In the genomic region with DNA sequence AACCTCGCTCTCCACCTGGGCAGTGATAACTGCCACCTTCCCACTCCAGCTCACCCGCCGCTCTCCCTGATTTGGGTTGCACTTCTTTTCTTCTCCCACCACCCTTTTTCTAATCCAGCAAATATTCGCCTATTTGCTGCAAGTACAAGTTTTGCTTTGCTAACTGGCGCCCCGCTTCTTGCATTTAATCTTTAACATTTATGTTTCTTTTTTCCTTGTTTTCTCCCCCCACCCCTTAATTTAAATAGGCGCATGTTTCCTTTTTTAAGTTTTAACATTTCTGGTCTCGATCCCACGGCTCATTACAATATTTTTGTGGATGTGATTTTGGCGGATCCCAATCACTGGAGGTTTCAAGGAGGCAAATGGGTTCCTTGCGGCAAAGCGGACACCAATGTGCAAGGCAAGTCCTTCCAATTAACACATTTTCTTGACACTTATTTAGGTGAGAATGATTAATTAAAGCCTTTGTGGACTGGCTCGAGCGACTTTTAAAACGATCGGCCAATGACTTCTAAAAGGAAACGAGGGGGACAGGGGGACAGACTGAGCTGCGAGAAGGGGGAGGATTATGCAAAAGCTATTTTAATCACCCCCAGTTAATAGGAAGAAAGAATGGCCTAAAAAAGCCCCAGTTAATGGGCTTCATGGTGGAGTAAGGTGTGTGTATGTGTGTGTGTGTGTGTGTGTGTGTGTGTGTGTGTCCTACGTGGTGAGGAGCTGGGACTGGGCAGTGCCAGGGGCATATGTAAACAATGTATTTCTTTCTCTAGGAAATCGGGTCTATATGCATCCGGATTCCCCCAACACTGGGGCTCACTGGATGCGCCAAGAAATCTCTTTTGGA, we compare ENCODE assay signal across 14 cellular contexts. TPM values are rescaled to one million over a fixed set of nuclear protein-coding genes. Genes with fewer than 3 reads are reported as not detected.
DNase-seq lines count a peak whose midpoint lies in the region; ATAC-seq and TF ChIP-seq lines count a peak whose summit lies in the region.
"Had no signal": no experiment of that assay in that cellular context is flagged by ENCODE, and none has a peak within 500 bp of the region (broad histone marks: within the 10 kb centered on the region; RNA-seq: fewer than 3 reads in every experiment).

No MANE protein-coding gene starts in this region.

- TF ChIP-seq CTCF in SK-N-SH (IDR thresholded peaks at IDR 0.05) = no peak

- H4K91ac ChIP-seq in neuronal stem cell (ENCODE audit: low read depth, low read length, poor library complexity) = no peak overlapping the region

- no peak overlapping the region for H2BK120ac ChIP-seq in neuronal stem cell (ENCODE audit: low read depth, low read length)

- H2AFZ ChIP-seq in SK-N-SH (ENCODE audit: low read depth) (no peak overlapping the region), neuronal stem cell (ENCODE audit: low read length) (no peak overlapping the region)

- H3F3A ChIP-seq in SK-N-SH (replicated peaks; ENCODE audit: insufficient read depth) = no peaks in the 10 kb centered on the region

- H3K36me3 ChIP-seq in SK-N-SH (replicated peaks in 1 of 2; ENCODE audit: control insufficient read depth in 1 of 2, insufficient read depth in 2 of 2, low read length in 1 of 2) (peaks cover 0 to 5% of the 10 kb centered on the region in 2 experiments), HUES6 (ENCODE audit: control insufficient read depth, insufficient read depth, low read length) (no peaks in the 10 kb centered on the region), neuronal stem cell (replicated peaks in 1 of 2; ENCODE audit: control insufficient read depth in 2 of 2, insufficient read depth in 2 of 2, low read length in 2 of 2) (no peaks in the 10 kb centered on the region)
- H3K36me3 ChIP-seq: esophagus muscularis mucosa, tibial artery had no signal

- H4K20me1 ChIP-seq in SK-N-SH (ENCODE audit: insufficient read depth) = no peaks in the 10 kb centered on the region

- DNase-seq in SK-N-SH (no peak), neuronal stem cell (ENCODE audit: low spot score) (peak; percentile 18), KBM-7 (no peak), COLO829 (ENCODE audit: low spot score) (no peak), Kasumi-1 (lab: John Stamatoyannopoulos, UW) (no peak)
- DNase-seq: ACHN, HFFc6, hypothalamus, NCI-H446 treated with DMSO at 0.1 percent for 48 hours, tibial artery had no signal

- H3K18ac ChIP-seq in neuronal stem cell (ENCODE audit: low read length) = no peak overlapping the region

- peaks cover 59% of the 10 kb centered on the region for H3K27me3 ChIP-seq in SK-N-SH (ENCODE audit: insufficient read depth)
- peaks cover 98% of the 10 kb centered on the region for H3K27me3 ChIP-seq in HUES6 (ENCODE audit: control insufficient read depth, insufficient read depth, low read length)
- peaks cover 32 to 99% (median 94%) of the 10 kb centered on the region in 3 experiments for H3K27me3 ChIP-seq in neuronal stem cell (ENCODE audit: control insufficient read depth in 3 of 3, insufficient read depth in 3 of 3, low read depth in 1 of 3, low read length in 3 of 3)

- H3K4me3 ChIP-seq in SK-N-SH (ENCODE audit: low read depth in 2 of 2, low read length in 1 of 2) (no peak overlapping the region; a peak in 1 of 4 replicates), HUES6 (ENCODE audit: low read depth, low read length) (peak overlapping the region; percentile 70), neuronal stem cell (ENCODE audit: low read length in 2 of 2) (no peak overlapping the region)

- no peak overlapping the region for H2BK5ac ChIP-seq in neuronal stem cell (ENCODE audit: low read length)

- no peak overlapping the region for H2BK12ac ChIP-seq in neuronal stem cell (ENCODE audit: low read length)

- peak overlapping the region; percentile 80; the same call in 1 of the 2 replicates for H3K4me2 ChIP-seq in SK-N-SH
- no peak overlapping the region for H3K4me2 ChIP-seq in neuronal stem cell (ENCODE audit: insufficient read depth, low read length, poor library complexity, severe bottlenecking)

- H3K4ac ChIP-seq in neuronal stem cell (ENCODE audit: low read length) = no peak overlapping the region

- H3K9ac ChIP-seq in SK-N-SH (no peak overlapping the region), HUES6 (ENCODE audit: low read length) (no peak overlapping the region), neuronal stem cell (ENCODE audit: low read depth, low read length, poor library complexity) (no peak overlapping the region)

- no peak overlapping the region for H3K14ac ChIP-seq in neuronal stem cell (ENCODE audit: low read length)

- H3K79me1 ChIP-seq in neuronal stem cell (ENCODE audit: low read depth, low read length) = no peaks in the 10 kb centered on the region

- H3K4me1 ChIP-seq in SK-N-SH (ENCODE audit: control insufficient read depth in 1 of 2, insufficient read depth in 2 of 2, low read depth in 1 of 2, low read length in 1 of 2) (peaks cover 0 to 41% of the 10 kb centered on the region in 2 experiments; a peak in 1 of 4 replicates), HUES6 (ENCODE audit: control insufficient read depth, insufficient read depth, low read length) (peaks cover 57% of the 10 kb centered on the region), neuronal stem cell (ENCODE audit: control insufficient read depth in 2 of 2, insufficient read depth in 1 of 2, low read depth in 1 of 2, low read length in 2 of 2) (peaks cover 6 to 14% of the 10 kb centered on the region in 2 donors)

- no peak overlapping the region for H2BK15ac ChIP-seq in neuronal stem cell (ENCODE audit: low read length)

- TF ChIP-seq RAD21 in SK-N-SH (IDR thresholded peaks at IDR 0.05; ENCODE audit: low read length) = no peak

- no peak for ATAC-seq in SK-N-SH treated with all-trans-retinoic acid at 6 μM for 48 hours

- H3K9me3 ChIP-seq in SK-N-SH (no peaks in the 10 kb centered on the region), HUES6 (ENCODE audit: control insufficient read depth, insufficient read depth, low read depth, low read length) (no peaks in the 10 kb centered on the region), neuronal stem cell (replicated peaks in 1 of 2; ENCODE audit: control insufficient read depth in 2 of 2, insufficient read depth in 1 of 2, low read depth in 1 of 2, low read length in 2 of 2) (no peaks in the 10 kb centered on the region)
- H3K9me3 ChIP-seq: esophagus muscularis mucosa, tibial artery had no signal

- H2AK5ac ChIP-seq in neuronal stem cell (ENCODE audit: low read depth, low read length) = no peak overlapping the region

- H3K27ac ChIP-seq in SK-N-SH (ENCODE audit: low read depth in 2 of 2, low read length in 1 of 2) (no peak overlapping the region), HUES6 (ENCODE audit: low read depth, low read length) (no peak overlapping the region), cingulate gyrus (ENCODE audit: low read depth, low read length) (peak overlapping the region; percentile 72), neuronal stem cell (replicated peaks; ENCODE audit: low read length) (no peak overlapping the region)
- H3K27ac ChIP-seq: esophagus muscularis mucosa, tibial artery had no signal

- no peaks in the 10 kb centered on the region for H3K79me2 ChIP-seq in SK-N-SH (ENCODE audit: insufficient read depth)

- CTCF ChIA-PET in SK-N-SH (lab: Yijun Ruan, JAX) = interaction anchor here (0.6 to 2.0 kb wide), 4 partner anchors 8 to 181 kb away, joined by 3 to 5 read pairs (median 4); no protein-coding TSS in a partner anchor

- WGBS in SK-N-SH (ENCODE audit: low lambda C conversion rate) = 21% methylated on average over 22 of the region's 22 CpGs
- WGBS in neuronal stem cell (ENCODE audit: extremely low coverage in 2 of 2, insufficient read length in 2 of 2, insufficient replicate concordance in 1 of 2), 2 donors = no CpG with 5 or more reads among the region's 22 CpGs

- no peak for TF ChIP-seq EP300 in SK-N-SH (IDR thresholded peaks at IDR 0.05; ENCODE audit: borderline replicate concordance in 1 of 2, low read depth in 1 of 2, low read length in 1 of 2)

- POLR2A ChIA-PET in SK-N-SH (lab: Yijun Ruan, JAX) = no interaction called here

- H4K8ac ChIP-seq in neuronal stem cell (ENCODE audit: low read depth, low read length) = no peak overlapping the region

- no peaks in the 10 kb centered on the region for H3K9me2 ChIP-seq in SK-N-SH

- in situ Hi-C loops in KBM-7 (cut with MboI; ENCODE audit: low pct_unique_long_range_greater_than_20kb, low sequenced_read_pairs) = no loop called here

- no peak overlapping the region for H3K23ac ChIP-seq in neuronal stem cell (ENCODE audit: low read depth, low read length, poor library complexity)

TF ChIP-seq in SK-N-SH, 30 proteins besides CTCF, POLR2A, EP300 and RAD21:
- TF ChIP-seq RFX5 (IDR thresholded peaks at IDR 0.05; ENCODE audit: low read length) (no peak), FOXJ3 (CRISPR knock-in tag; IDR thresholded peaks at IDR 0.05) (no peak), SMC3 (IDR thresholded peaks at IDR 0.05; ENCODE audit: low read depth, low read length) (no peak), NFIC (IDR thresholded peaks at IDR 0.05; ENCODE audit: borderline replicate concordance) (no peak), EZH2phosphoT487 (IDR thresholded peaks at IDR 0.05; ENCODE audit: borderline replicate concordance, low read depth) (no peak), FOXM1 (IDR thresholded peaks at IDR 0.05; ENCODE audit: low read depth) (no peak)

TF ChIP-seq in SK-N-SH treated with all-trans-retinoic acid at 6 μM for 48 hours, 23 proteins besides CTCF, POLR2A, EP300 and RAD21:
- TF ChIP-seq BACH2 (CRISPR knock-in tag; IDR thresholded peaks at IDR 0.05; ENCODE audit: borderline replicate concordance) (no peak), TOX (CRISPR knock-in tag; IDR thresholded peaks at IDR 0.05; ENCODE audit: borderline replicate concordance) (no peak), ZNF565 (CRISPR knock-in tag; conservative IDR thresholded peaks at IDR 0.05; ENCODE audit: low read depth) (no peak), ARNTL (CRISPR knock-in tag; IDR thresholded peaks at IDR 0.05; ENCODE audit: borderline replicate concordance, low read depth) (no peak), ZFP30 (CRISPR knock-in tag; IDR thresholded peaks at IDR 0.05) (no peak)
TF ChIP-seq in SK-N-SH treated with all-trans-retinoic acid at 6 μM for 48 hours: peak in this region for 0.

RNA-seq across cellular contexts. Expression of gene TBR1, which starts 1.6 kb away (rescaled TPM):
- polyA plus RNA-seq in SK-N-SH (2012; rRNA removed) = under 0.01 TPM in 1 of 2 replicates, not detected in the other
- polyA plus RNA-seq in SK-N-SH (2012; cell fraction: cytosol; rRNA removed) = 0.01 TPM in 1 of 2 replicates, not detected in the other
- polyA plus RNA-seq in SK-N-SH (2012; cell fraction: nucleus; rRNA removed) = 0.08 and 0.09 TPM in 2 replicates
- polyA plus RNA-seq in neuronal stem cell (2013, experiment 1 of 2) = 0.01 TPM
- polyA plus RNA-seq in neuronal stem cell (2013, experiment 2 of 2) = 0.01 TPM
